25 cellular contexts compared by ENCODE assay signal in the genomic region with DNA sequence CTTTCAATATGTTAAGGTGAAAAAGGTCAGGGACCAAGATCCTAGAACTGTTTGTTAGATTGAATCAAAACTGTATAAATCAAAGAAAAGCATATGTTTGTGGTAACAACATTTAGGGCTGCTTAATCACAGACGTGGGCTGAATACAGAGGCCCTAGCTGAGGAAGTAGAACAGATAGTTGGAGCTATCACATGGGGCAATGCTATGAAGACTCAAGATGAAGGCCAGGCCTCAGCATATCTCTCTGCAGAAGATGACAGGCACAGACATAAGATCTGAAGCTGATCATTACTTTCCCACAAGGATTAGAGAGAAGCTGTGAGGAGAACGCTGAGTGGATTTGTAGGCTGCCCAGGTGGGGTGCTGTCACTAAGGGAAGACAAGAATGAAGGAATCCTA.
DNase-seq lines count a peak whose midpoint lies in the region; ATAC-seq lines count a peak whose summit lies in the region.
"Had no signal": no experiment of that assay in that cellular context is flagged by ENCODE, and none has a peak within 500 bp of the region (broad histone marks: within the 10 kb centered on the region; RNA-seq: fewer than 3 reads in every experiment).

No MANE protein-coding gene starts in this region.

- ATAC-seq in activated naive CD8-positive, alpha-beta T cell treated with anti-CD3 and anti-CD28 coated beads, Interleukin-2, amount 50 U/mL, for 24 hours: no peak
- ATAC-seq in HG02973 (IDR thresholded peaks at IDR 0.05; ENCODE audit: unreplicated experiment): no peak
- ATAC-seq: left lobe of liver; natural killer cell; stimulated activated naive B cell treated with anti-CD40 and anti-IgM and Interleukin-4, amounts not matched to agents 10 μg/mL and 1 μg/mL and 100 μg/mL, for 72 hours; T-helper 17 cell had no signal

- H3K79me2 ChIP-seq in ACC112 (ENCODE audit: control insufficient read depth, insufficient read depth, low read length, unreplicated experiment): no peaks in the 10 kb centered on the region

- peak; percentile 4 for DNase-seq in EL
- no peak for DNase-seq in activated naive CD8-positive, alpha-beta T cell treated with anti-CD3 and anti-CD28 coated beads, Interleukin-2, amount 50 U/mL, for 24 hours
- DNase-seq in activated CD4-positive, CD25-positive, alpha-beta regulatory T cell (lab: John Stamatoyannopoulos, UW): no peak
- DNase-seq in CD4-positive, alpha-beta memory T cell: no peak
- DNase-seq: activated CD4-positive, alpha-beta T cell treated with anti-CD3 and anti-CD28 coated beads, Interleukin-2, amount 50 U/mL, for 4 hours; activated CD8-positive, alpha-beta memory T cell treated with anti-CD3 and anti-CD28 coated beads, Interleukin-2, amount 50 U/mL, for 4 hours; activated effector memory CD4-positive, alpha-beta T cell treated with Interleukin-2 at 50 U/mL for 16 hours; CD4-positive, alpha-beta T cell; effector CD4-positive, alpha-beta T cell; MV-4-11; natural killer cell; NCI-H146; ovary; spleen; stimulated activated CD4-positive, alpha-beta T cell treated with anti-CD3 and anti-CD28 coated beads, Interleukin-2, amount 100 ng/mL, for 48 hours; stimulated activated naive B cell treated with anti-CD40 and anti-IgM and Interleukin-4, amounts not matched to agents 10 μg/mL and 1 μg/mL and 100 μg/mL, for 72 hours; T-helper 17 cell had no signal

- peaks cover 21% of the 10 kb centered on the region for H3K4me1 Mint-ChIP-seq in activated naive CD8-positive, alpha-beta T cell treated with anti-CD3 and anti-CD28 coated beads, Interleukin-2, amount 50 U/mL, for 24 hours
- H3K4me1 Mint-ChIP-seq in CD4-positive, alpha-beta memory T cell: peaks cover 0 to 3% (median under 1%) of the 10 kb centered on the region in 4 donors
- H3K4me1 Mint-ChIP-seq: natural killer cell; stimulated activated naive B cell treated with anti-CD40 and anti-IgM and Interleukin-4, amounts not matched to agents 10 μg/mL and 1 μg/mL and 100 μg/mL, for 72 hours had no signal

- 86 to 100% methylated on average over 2 of the region's 2 CpGs for WGBS in mesodermal cell (ENCODE audit: insufficient coverage in 2 of 2), 2 experiments

- no peaks in the 10 kb centered on the region for H3K27me3 ChIP-seq in ACC112 (ENCODE audit: insufficient read depth, low read length)
- H3K27me3 ChIP-seq in CD4-positive, alpha-beta memory T cell (ENCODE audit: insufficient read depth, low read length): no peaks in the 10 kb centered on the region
- H3K27me3 ChIP-seq: brain microvascular endothelial cell, ovary, spleen, vagina had no signal

- H3K36me3 Mint-ChIP-seq in activated naive CD8-positive, alpha-beta T cell treated with anti-CD3 and anti-CD28 coated beads, Interleukin-2, amount 50 U/mL, for 24 hours (ENCODE audit: low read depth): no peaks in the 10 kb centered on the region
- H3K36me3 Mint-ChIP-seq in CD4-positive, alpha-beta memory T cell: no peaks in the 10 kb centered on the region
- H3K36me3 Mint-ChIP-seq: natural killer cell; stimulated activated naive B cell treated with anti-CD40 and anti-IgM and Interleukin-4, amounts not matched to agents 10 μg/mL and 1 μg/mL and 100 μg/mL, for 72 hours had no signal

- CTCF ChIA-PET in CD4-positive, alpha-beta memory T cell (lab: Charles Lee; ENCODE audit: partially characterized antibody): no interaction called here

- peak overlapping the region; percentile 71 for H2AFZ ChIP-seq in ACC112 (ENCODE audit: low read length, unreplicated experiment)

- POLR2A ChIA-PET in CD4-positive, alpha-beta memory T cell (lab: Charles Lee; ENCODE audit: partially characterized antibody): no interaction called here

- peak overlapping the region; percentile 50 for H3K27ac Mint-ChIP-seq in activated naive CD8-positive, alpha-beta T cell treated with anti-CD3 and anti-CD28 coated beads, Interleukin-2, amount 50 U/mL, for 24 hours
- no peak overlapping the region for H3K27ac Mint-ChIP-seq in CD4-positive, alpha-beta memory T cell
- H3K27ac Mint-ChIP-seq: CD4-positive, alpha-beta T cell; natural killer cell; stimulated activated naive B cell treated with anti-CD40 and anti-IgM and Interleukin-4, amounts not matched to agents 10 μg/mL and 1 μg/mL and 100 μg/mL, for 72 hours; T-helper 17 cell had no signal

- no peaks in the 10 kb centered on the region for H3K36me3 ChIP-seq in ACC112 (ENCODE audit: insufficient read depth, low read length)
- no peaks in the 10 kb centered on the region for H3K36me3 ChIP-seq in mesodermal cell (ENCODE audit: control insufficient read depth, insufficient read depth, low read length)
- no peaks in the 10 kb centered on the region for H3K36me3 ChIP-seq in CD4-positive, alpha-beta memory T cell (ENCODE audit: insufficient read depth, low read length)
- H3K36me3 ChIP-seq: brain microvascular endothelial cell, ovary, spleen, thoracic aorta, vagina had no signal

- H3K9me3 ChIP-seq in mesodermal cell (ENCODE audit: control insufficient read depth, low read length): no peaks in the 10 kb centered on the region
- no peaks in the 10 kb centered on the region for H3K9me3 ChIP-seq in CD4-positive, alpha-beta memory T cell (ENCODE audit: control insufficient read depth in 1 of 2, low read length in 2 of 2)
- H3K9me3 ChIP-seq: ovary, thoracic aorta, vagina had no signal

- H3K4me3 ChIP-seq in ACC112 (ENCODE audit: low read depth, low read length): no peak overlapping the region
- no peak overlapping the region for H3K4me3 ChIP-seq in mesodermal cell (ENCODE audit: extremely low read depth, insufficient read depth, low read length, poor library complexity, severe bottlenecking)
- H3K4me3 ChIP-seq in CD4-positive, alpha-beta memory T cell (ENCODE audit: low read length in 2 of 2): no peak overlapping the region
- H3K4me3 ChIP-seq: ovary, spleen, thoracic aorta, vagina had no signal

- H3K27me3 Mint-ChIP-seq in activated naive CD8-positive, alpha-beta T cell treated with anti-CD3 and anti-CD28 coated beads, Interleukin-2, amount 50 U/mL, for 24 hours: peaks cover 13% of the 10 kb centered on the region
- H3K27me3 Mint-ChIP-seq in CD4-positive, alpha-beta memory T cell: peaks cover 1 to 2% of the 10 kb centered on the region in 2 donors
- H3K27me3 Mint-ChIP-seq: CD4-positive, alpha-beta T cell; stimulated activated naive B cell treated with anti-CD40 and anti-IgM and Interleukin-4, amounts not matched to agents 10 μg/mL and 1 μg/mL and 100 μg/mL, for 72 hours; T-helper 17 cell had no signal

- H3K27ac ChIP-seq in ACC112 (ENCODE audit: low read depth, low read length) (no peak overlapping the region), mesodermal cell (ENCODE audit: low read depth, low read length, severe bottlenecking) (peak overlapping the region; percentile 7)
- H3K27ac ChIP-seq in CD4-positive, alpha-beta memory T cell (ENCODE audit: low read depth, low read length): no peak overlapping the region
- H3K27ac ChIP-seq: KMS-11, ovary, spleen, thoracic aorta, vagina had no signal

- H3K9me3 Mint-ChIP-seq in activated naive CD8-positive, alpha-beta T cell treated with anti-CD3 and anti-CD28 coated beads, Interleukin-2, amount 50 U/mL, for 24 hours: no peaks in the 10 kb centered on the region
- peaks cover 0 to 2% (median 0%) of the 10 kb centered on the region in 8 donors for H3K9me3 Mint-ChIP-seq in CD4-positive, alpha-beta memory T cell
- H3K9me3 Mint-ChIP-seq: CD4-positive, alpha-beta T cell had no signal

- no peak overlapping the region for H3K4me3 Mint-ChIP-seq in activated naive CD8-positive, alpha-beta T cell treated with anti-CD3 and anti-CD28 coated beads, Interleukin-2, amount 50 U/mL, for 24 hours
- H3K4me3 Mint-ChIP-seq in CD4-positive, alpha-beta memory T cell: no peak overlapping the region
- H3K4me3 Mint-ChIP-seq: CD4-positive, alpha-beta T cell; natural killer cell; stimulated activated naive B cell treated with anti-CD40 and anti-IgM and Interleukin-4, amounts not matched to agents 10 μg/mL and 1 μg/mL and 100 μg/mL, for 72 hours; T-helper 17 cell had no signal

- intact Hi-C loops in CD4-positive, alpha-beta memory T cell (cut with micrococcal nuclease): no loop called here

- H3K4me1 ChIP-seq in ACC112 (ENCODE audit: control insufficient read depth, insufficient read depth, low read length, unreplicated experiment) (peaks cover 15% of the 10 kb centered on the region), mesodermal cell (ENCODE audit: control insufficient read depth, insufficient read depth, low read length, poor library complexity, severe bottlenecking) (no peaks in the 10 kb centered on the region)
- no peaks in the 10 kb centered on the region for H3K4me1 ChIP-seq in CD4-positive, alpha-beta memory T cell (ENCODE audit: insufficient read depth, low read length)
- H3K4me1 ChIP-seq: spleen, vagina had no signal
